1 cellular context compared by ENCODE assay signal in genomic region chr10:43362191-43362839, GRCh38.
A peak's percentile ranks its signal among the peaks of the same experiment; 100 is the strongest.
TF ChIP-seq lines count a peak whose summit lies in the region.

No MANE protein-coding gene starts in this region.

TF ChIP-seq in HCT116, 20 proteins besides CTCF, POLR2A, EP300 and RAD21 (continued from another document):
- TF ChIP-seq, protein P1, sequence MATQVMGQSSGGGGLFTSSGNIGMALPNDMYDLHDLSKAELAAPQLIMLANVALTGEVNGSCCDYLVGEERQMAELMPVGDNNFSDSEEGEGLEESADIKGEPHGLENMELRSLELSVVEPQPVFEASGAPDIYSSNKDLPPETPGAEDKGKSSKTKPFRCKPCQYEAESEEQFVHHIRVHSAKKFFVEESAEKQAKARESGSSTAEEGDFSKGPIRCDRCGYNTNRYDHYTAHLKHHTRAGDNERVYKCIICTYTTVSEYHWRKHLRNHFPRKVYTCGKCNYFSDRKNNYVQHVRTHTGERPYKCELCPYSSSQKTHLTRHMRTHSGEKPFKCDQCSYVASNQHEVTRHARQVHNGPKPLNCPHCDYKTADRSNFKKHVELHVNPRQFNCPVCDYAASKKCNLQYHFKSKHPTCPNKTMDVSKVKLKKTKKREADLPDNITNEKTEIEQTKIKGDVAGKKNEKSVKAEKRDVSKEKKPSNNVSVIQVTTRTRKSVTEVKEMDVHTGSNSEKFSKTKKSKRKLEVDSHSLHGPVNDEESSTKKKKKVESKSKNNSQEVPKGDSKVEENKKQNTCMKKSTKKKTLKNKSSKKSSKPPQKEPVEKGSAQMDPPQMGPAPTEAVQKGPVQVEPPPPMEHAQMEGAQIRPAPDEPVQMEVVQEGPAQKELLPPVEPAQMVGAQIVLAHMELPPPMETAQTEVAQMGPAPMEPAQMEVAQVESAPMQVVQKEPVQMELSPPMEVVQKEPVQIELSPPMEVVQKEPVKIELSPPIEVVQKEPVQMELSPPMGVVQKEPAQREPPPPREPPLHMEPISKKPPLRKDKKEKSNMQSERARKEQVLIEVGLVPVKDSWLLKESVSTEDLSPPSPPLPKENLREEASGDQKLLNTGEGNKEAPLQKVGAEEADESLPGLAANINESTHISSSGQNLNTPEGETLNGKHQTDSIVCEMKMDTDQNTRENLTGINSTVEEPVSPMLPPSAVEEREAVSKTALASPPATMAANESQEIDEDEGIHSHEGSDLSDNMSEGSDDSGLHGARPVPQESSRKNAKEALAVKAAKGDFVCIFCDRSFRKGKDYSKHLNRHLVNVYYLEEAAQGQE (IDR thresholded peaks at IDR 0.05; ENCODE audit: low read depth) = no peak
- TF ChIP-seq POLR2AphosphoS5 (IDR thresholded peaks at IDR 0.05; ENCODE audit: low read depth, low read length) = peak; percentile 96
- no peak for TF ChIP-seq TCF7L2 (IDR thresholded peaks at IDR 0.05; ENCODE audit: borderline replicate concordance, extremely low read depth, insufficient read depth, insufficient read length)
- TF ChIP-seq FOSL1 (IDR thresholded peaks at IDR 0.05; ENCODE audit: low read depth) = no peak
- TF ChIP-seq EZH2 (IDR thresholded peaks at IDR 0.05) = no peak
TF ChIP-seq in HCT116: peak in this region for 7.
